In the genomic region with DNA sequence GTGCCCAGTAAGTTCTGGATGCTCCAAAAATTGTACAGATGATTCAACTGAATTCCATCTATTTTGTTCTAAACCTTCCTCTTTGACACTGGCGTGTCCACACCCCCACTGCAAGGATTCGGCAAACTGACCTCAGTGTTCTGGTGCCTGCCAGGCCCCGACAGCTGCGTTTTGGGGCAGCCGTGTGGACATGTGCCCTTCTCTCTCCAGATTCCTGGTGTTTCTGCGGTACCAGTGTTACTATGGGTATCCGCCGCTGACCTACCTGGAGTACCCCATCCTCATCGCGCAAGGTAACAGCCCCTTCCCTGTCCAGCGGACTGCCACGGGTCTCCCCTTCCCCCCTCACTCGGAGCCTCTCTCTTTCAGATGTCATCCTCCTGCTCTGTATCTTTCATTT, we compare ENCODE assay signal across 18 cellular contexts. TPM values are rescaled to one million over a fixed set of nuclear protein-coding genes. Genes with fewer than 3 reads are reported as not detected.
DNase-seq lines count a peak whose midpoint lies in the region; ATAC-seq and TF ChIP-seq lines count a peak whose summit lies in the region.
"Had no signal": no experiment of that assay in that cellular context is flagged by ENCODE, and none has a peak within 500 bp of the region (broad histone marks: within the 10 kb centered on the region; RNA-seq: fewer than 3 reads in every experiment).

No MANE protein-coding gene starts in this region.

- H3K27me3 Mint-ChIP-seq in CD14-positive monocyte (ENCODE audit: low read depth in 3 of 3), result peaks cover 0 to 2% (median 0%) of the 10 kb centered on the region in 3 donors
- no peaks in the 10 kb centered on the region for H3K27me3 Mint-ChIP-seq in CD8-positive, alpha-beta memory T cell
- H3K27me3 Mint-ChIP-seq in activated CD8-positive, alpha-beta T cell treated with anti-CD3 and anti-CD28 coated beads for 36 hours, result no peaks in the 10 kb centered on the region
- H3K27me3 Mint-ChIP-seq in natural killer cell (ENCODE audit: low read depth in 2 of 2), result no peaks in the 10 kb centered on the region
- H3K27me3 Mint-ChIP-seq in nephron progenitor cell (ENCODE audit: low read depth, poor library complexity), result peaks cover 18% of the 10 kb centered on the region

- ATAC-seq in activated CD8-positive, alpha-beta T cell treated with anti-CD3 and anti-CD28 coated beads for 36 hours, result no peak
- no peak for ATAC-seq in natural killer cell
- no peak for ATAC-seq in GM21723 (IDR thresholded peaks at IDR 0.05; ENCODE audit: unreplicated experiment)

- DNase-seq in CD14-positive monocyte (ENCODE audit: low spot score) (no peak), natural killer cell (no peak), nephron progenitor cell (no peak), cerebellar cortex (ENCODE audit: low spot score) (no peak), GF-D8 (lab: John Stamatoyannopoulos, UW) (no peak)
- no peak for DNase-seq in CD8-positive, alpha-beta memory T cell
- no peak for DNase-seq in activated CD8-positive, alpha-beta T cell treated with anti-CD3 and anti-CD28 coated beads for 36 hours
- DNase-seq: heart left ventricle, left ventricle myocardium inferior, midbrain, NCI-H146, NCI-H69, retina, substantia nigra had no signal

- H3K27ac Mint-ChIP-seq in CD14-positive monocyte, result peak overlapping the region; percentile 86 to 95 (median 92)
- peak overlapping the region in 5 of 8 donors; percentile 11 to 87 (median 37) for H3K27ac Mint-ChIP-seq in CD8-positive, alpha-beta memory T cell
- peak overlapping the region; percentile 86 for H3K27ac Mint-ChIP-seq in activated CD8-positive, alpha-beta T cell treated with anti-CD3 and anti-CD28 coated beads for 36 hours
- H3K27ac Mint-ChIP-seq in natural killer cell, result peak overlapping the region; percentile 74 to 75
- no peak overlapping the region for H3K27ac Mint-ChIP-seq in nephron progenitor cell
- H3K27ac Mint-ChIP-seq: brain had no signal

- POLR2A ChIA-PET in CD8-positive, alpha-beta memory T cell (lab: Charles Lee), result interaction anchor here (0.9 kb wide), 1 partner anchor 183 kb away, joined by 3 read pairs; no protein-coding TSS in a partner anchor
- POLR2A ChIA-PET in activated CD8-positive, alpha-beta T cell treated with anti-CD3 and anti-CD28 coated beads for 36 hours (lab: Charles Lee), result no interaction called here

- H3K27ac ChIP-seq in CD8-positive, alpha-beta memory T cell (ENCODE audit: low read depth, low read length), result no peak overlapping the region
- H3K27ac ChIP-seq: coronary artery, neutrophil had no signal

- H3K27me3 ChIP-seq in CD8-positive, alpha-beta memory T cell (ENCODE audit: insufficient read depth, low read length, poor library complexity, severe bottlenecking), result no peaks in the 10 kb centered on the region
- H3K27me3 ChIP-seq: heart left ventricle had no signal

- H3K4me1 Mint-ChIP-seq in CD14-positive monocyte (peaks cover 40% of the 10 kb centered on the region), natural killer cell (peaks cover 13 to 44% of the 10 kb centered on the region in 2 donors), nephron progenitor cell (peaks cover 24% of the 10 kb centered on the region)
- H3K4me1 Mint-ChIP-seq in CD8-positive, alpha-beta memory T cell, result peaks cover 24 to 37% (median 29%) of the 10 kb centered on the region in 3 donors
- H3K4me1 Mint-ChIP-seq in activated CD8-positive, alpha-beta T cell treated with anti-CD3 and anti-CD28 coated beads for 36 hours (ENCODE audit: low read depth), result peaks cover 22% of the 10 kb centered on the region

- peaks cover 24% of the 10 kb centered on the region for H3K4me1 ChIP-seq in CD8-positive, alpha-beta memory T cell (ENCODE audit: insufficient read depth, low read length)

- no peak overlapping the region for H3K4me3 ChIP-seq in CD8-positive, alpha-beta memory T cell (ENCODE audit: low read length)
- H3K4me3 ChIP-seq: coronary artery, left ventricle myocardium inferior had no signal

- H3K4me3 Mint-ChIP-seq in CD14-positive monocyte, result no peak overlapping the region
- peak overlapping the region in 2 of 7 donors; percentile 13 to 52 for H3K4me3 Mint-ChIP-seq in CD8-positive, alpha-beta memory T cell
- no peak overlapping the region for H3K4me3 Mint-ChIP-seq in activated CD8-positive, alpha-beta T cell treated with anti-CD3 and anti-CD28 coated beads for 36 hours
- H3K4me3 Mint-ChIP-seq in natural killer cell, result no peak overlapping the region
- H3K4me3 Mint-ChIP-seq in nephron progenitor cell, result no peak overlapping the region
- H3K4me3 Mint-ChIP-seq: brain had no signal

- CTCF ChIA-PET in CD8-positive, alpha-beta memory T cell (lab: Charles Lee), result interaction anchor here (3.3 kb wide), 1 partner anchor 28 kb away, joined by 14 read pairs; a partner anchor contains a TSS
- CTCF ChIA-PET in activated CD8-positive, alpha-beta T cell treated with anti-CD3 and anti-CD28 coated beads for 36 hours (lab: Charles Lee), result no interaction called here

- H3K36me3 ChIP-seq in CD8-positive, alpha-beta memory T cell (ENCODE audit: insufficient read depth, low read length), result no peaks in the 10 kb centered on the region

- TF ChIP-seq CTCF in CD14-positive monocyte (IDR thresholded peaks at IDR 0.05), result no peak
- TF ChIP-seq CTCF in activated CD8-positive, alpha-beta T cell treated with anti-CD3 and anti-CD28 coated beads for 36 hours (IDR thresholded peaks at IDR 0.05), result no peak
- no peak for TF ChIP-seq CTCF in natural killer cell (IDR thresholded peaks at IDR 0.05)
- no peak for TF ChIP-seq CTCF in nephron progenitor cell (IDR thresholded peaks at IDR 0.05)

- intact Hi-C loops in CD14-positive monocyte (cut with micrococcal nuclease), result no loop called here
- intact Hi-C loops in activated CD8-positive, alpha-beta T cell treated with anti-CD3 and anti-CD28 coated beads for 36 hours (cut with micrococcal nuclease), result no loop called here
- intact Hi-C loops in natural killer cell (cut with micrococcal nuclease), result no loop called here

- no peaks in the 10 kb centered on the region for H3K9me3 ChIP-seq in CD8-positive, alpha-beta memory T cell (ENCODE audit: low read length)
- H3K9me3 ChIP-seq: heart left ventricle, left ventricle myocardium inferior, neutrophil had no signal

- H3K36me3 Mint-ChIP-seq in CD14-positive monocyte, result peaks cover 33 to 54% of the 10 kb centered on the region in 2 donors
- peaks cover 0 to 35% (median 6%) of the 10 kb centered on the region in 3 donors for H3K36me3 Mint-ChIP-seq in CD8-positive, alpha-beta memory T cell
- no peaks in the 10 kb centered on the region for H3K36me3 Mint-ChIP-seq in activated CD8-positive, alpha-beta T cell treated with anti-CD3 and anti-CD28 coated beads for 36 hours (ENCODE audit: low read depth)
- H3K36me3 Mint-ChIP-seq in natural killer cell, result no peaks in the 10 kb centered on the region
- no peaks in the 10 kb centered on the region for H3K36me3 Mint-ChIP-seq in nephron progenitor cell (ENCODE audit: low read depth)

- H3K9me3 Mint-ChIP-seq in CD14-positive monocyte (no peaks in the 10 kb centered on the region), natural killer cell (no peaks in the 10 kb centered on the region), nephron progenitor cell (no peaks in the 10 kb centered on the region)
- H3K9me3 Mint-ChIP-seq in CD8-positive, alpha-beta memory T cell, result no peaks in the 10 kb centered on the region
- no peaks in the 10 kb centered on the region for H3K9me3 Mint-ChIP-seq in activated CD8-positive, alpha-beta T cell treated with anti-CD3 and anti-CD28 coated beads for 36 hours
- H3K9me3 Mint-ChIP-seq: brain had no signal

RNA-seq across cellular contexts. Expression of gene SLC66A3, which starts 5.0 kb away (rescaled TPM):
- polyA plus RNA-seq in CD14-positive monocyte, result 100 to 1,000 TPM; 169 to 188 TPM
- 10 to 100 TPM; 10.3 to 11.0 TPM for total RNA-seq in CD8-positive, alpha-beta memory T cell
- 70.5 TPM for polyA plus RNA-seq in CD8-positive, alpha-beta memory T cell
- total RNA-seq in activated CD8-positive, alpha-beta T cell treated with anti-CD3 and anti-CD28 coated beads for 36 hours, result 10 to 100 TPM; 10.4 to 10.6 TPM
- total RNA-seq in natural killer cell, result 10 to 100 TPM; 21.8 to 23.7 (median 22.5) TPM
